In the genomic region with DNA sequence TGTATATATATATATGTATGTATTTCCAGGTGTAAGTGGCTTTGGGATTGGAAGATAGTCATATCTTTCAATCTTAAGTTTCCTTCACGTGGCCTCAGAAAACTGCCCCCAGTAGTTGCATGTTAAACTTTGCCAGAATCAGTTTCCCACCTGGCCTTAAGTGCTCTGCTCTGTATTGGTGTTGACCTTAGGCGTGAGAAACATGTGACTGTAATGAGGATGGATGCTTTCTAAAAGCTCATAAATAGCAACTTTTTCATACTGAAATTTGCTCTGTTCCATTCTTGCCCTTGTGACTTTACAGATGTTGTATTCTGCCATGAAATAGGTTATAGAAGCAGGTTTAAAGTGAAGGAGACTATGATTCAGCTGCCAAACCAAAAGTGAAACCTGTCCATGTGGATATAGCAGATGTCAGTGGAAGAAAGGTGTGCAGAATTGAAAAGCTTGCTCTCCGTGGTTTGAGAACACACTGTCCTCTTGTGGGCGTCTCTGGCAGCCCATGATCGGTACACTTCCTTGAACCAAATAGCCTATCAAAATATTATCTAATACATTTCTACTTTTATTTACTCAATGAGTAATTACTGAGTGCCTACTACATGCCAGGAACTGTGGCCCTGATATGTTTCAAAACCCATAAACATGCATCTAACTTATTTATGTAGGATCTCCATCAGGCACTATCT, we compare ENCODE assay signal across 1 cellular context.
TF ChIP-seq lines count a peak whose summit lies in the region.

No MANE protein-coding gene starts in this region.

TF ChIP-seq in GM23338, 12 proteins besides CTCF, POLR2A, EP300 and RAD21 (continued from another document):
- TF ChIP-seq, protein P1, sequence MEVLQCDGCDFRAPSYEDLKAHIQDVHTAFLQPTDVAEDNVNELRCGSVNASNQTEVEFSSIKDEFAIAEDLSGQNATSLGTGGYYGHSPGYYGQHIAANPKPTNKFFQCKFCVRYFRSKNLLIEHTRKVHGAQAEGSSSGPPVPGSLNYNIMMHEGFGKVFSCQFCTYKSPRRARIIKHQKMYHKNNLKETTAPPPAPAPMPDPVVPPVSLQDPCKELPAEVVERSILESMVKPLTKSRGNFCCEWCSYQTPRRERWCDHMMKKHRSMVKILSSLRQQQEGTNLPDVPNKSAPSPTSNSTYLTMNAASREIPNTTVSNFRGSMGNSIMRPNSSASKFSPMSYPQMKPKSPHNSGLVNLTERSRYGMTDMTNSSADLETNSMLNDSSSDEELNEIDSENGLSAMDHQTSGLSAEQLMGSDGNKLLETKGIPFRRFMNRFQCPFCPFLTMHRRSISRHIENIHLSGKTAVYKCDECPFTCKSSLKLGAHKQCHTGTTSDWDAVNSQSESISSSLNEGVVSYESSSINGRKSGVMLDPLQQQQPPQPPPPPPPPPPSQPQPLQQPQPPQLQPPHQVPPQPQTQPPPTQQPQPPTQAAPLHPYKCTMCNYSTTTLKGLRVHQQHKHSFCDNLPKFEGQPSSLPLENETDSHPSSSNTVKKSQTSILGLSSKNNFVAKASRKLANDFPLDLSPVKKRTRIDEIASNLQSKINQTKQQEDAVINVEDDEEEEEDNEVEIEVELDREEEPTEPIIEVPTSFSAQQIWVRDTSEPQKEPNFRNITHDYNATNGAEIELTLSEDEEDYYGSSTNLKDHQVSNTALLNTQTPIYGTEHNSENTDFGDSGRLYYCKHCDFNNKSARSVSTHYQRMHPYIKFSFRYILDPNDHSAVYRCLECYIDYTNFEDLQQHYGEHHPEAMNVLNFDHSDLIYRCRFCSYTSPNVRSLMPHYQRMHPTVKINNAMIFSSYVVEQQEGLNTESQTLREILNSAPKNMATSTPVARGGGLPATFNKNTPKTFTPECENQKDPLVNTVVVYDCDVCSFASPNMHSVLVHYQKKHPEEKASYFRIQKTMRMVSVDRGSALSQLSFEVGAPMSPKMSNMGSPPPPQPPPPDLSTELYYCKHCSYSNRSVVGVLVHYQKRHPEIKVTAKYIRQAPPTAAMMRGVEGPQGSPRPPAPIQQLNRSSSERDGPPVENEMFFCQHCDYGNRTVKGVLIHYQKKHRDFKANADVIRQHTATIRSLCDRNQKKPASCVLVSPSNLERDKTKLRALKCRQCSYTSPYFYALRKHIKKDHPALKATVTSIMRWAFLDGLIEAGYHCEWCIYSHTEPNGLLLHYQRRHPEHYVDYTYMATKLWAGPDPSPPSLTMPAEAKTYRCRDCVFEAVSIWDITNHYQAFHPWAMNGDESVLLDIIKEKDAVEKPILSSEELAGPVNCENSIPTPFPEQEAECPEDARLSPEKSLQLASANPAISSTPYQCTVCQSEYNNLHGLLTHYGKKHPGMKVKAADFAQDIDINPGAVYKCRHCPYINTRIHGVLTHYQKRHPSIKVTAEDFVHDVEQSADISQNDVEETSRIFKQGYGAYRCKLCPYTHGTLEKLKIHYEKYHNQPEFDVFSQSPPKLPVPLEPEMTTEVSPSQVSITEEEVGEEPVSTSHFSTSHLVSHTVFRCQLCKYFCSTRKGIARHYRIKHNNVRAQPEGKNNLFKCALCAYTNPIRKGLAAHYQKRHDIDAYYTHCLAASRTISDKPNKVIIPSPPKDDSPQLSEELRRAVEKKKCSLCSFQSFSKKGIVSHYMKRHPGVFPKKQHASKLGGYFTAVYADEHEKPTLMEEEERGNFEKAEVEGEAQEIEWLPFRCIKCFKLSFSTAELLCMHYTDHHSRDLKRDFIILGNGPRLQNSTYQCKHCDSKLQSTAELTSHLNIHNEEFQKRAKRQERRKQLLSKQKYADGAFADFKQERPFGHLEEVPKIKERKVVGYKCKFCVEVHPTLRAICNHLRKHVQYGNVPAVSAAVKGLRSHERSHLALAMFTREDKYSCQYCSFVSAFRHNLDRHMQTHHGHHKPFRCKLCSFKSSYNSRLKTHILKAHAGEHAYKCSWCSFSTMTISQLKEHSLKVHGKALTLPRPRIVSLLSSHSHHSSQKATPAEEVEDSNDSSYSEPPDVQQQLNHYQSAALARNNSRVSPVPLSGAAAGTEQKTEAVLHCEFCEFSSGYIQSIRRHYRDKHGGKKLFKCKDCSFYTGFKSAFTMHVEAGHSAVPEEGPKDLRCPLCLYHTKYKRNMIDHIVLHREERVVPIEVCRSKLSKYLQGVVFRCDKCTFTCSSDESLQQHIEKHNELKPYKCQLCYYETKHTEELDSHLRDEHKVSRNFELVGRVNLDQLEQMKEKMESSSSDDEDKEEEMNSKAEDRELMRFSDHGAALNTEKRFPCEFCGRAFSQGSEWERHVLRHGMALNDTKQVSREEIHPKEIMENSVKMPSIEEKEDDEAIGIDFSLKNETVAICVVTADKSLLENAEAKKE (CRISPR knock-in tag; IDR thresholded peaks at IDR 0.05) = no peak
